32 cellular contexts compared by ENCODE assay signal in the genomic region with DNA sequence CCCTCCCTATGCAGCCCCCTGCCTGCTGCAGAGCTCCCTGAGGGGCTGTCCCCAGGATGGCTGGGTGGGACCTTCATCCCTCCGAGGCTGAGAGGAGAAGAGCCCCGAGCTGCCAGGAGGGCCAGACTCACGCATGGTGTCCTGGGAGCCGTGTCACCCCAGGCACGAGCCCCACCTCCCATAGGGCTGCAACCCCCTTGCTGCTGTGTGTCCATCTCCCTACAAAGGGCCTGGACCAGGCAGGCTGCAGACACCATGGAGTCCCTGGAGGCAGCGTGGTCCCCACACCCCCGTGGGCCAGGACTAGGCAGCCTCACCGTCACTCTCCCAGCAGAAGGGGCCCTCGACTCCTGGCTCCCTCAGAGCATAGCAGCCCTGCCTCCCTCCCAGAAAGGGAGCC. TPM values are rescaled to one million over a fixed set of nuclear protein-coding genes. Genes with fewer than 3 reads are reported as not detected.
DNase-seq lines count a peak whose midpoint lies in the region; ATAC-seq and TF ChIP-seq lines count a peak whose summit lies in the region.
"Had no signal": no experiment of that assay in that cellular context is flagged by ENCODE, and none has a peak within 500 bp of the region (broad histone marks: within the 10 kb centered on the region; RNA-seq: fewer than 3 reads in every experiment).

No MANE protein-coding gene starts in this region.

- H3K36me3 Mint-ChIP-seq in neural crest cell (ENCODE audit: low read depth): no peaks in the 10 kb centered on the region
- H3K36me3 Mint-ChIP-seq in activated CD8-positive, alpha-beta memory T cell treated with anti-CD3 and anti-CD28 coated beads, Interleukin-2, amount 10 ng/mL, durations not matched to agents 7 days and 5 days: peaks cover 7% of the 10 kb centered on the region

- peak overlapping the region in 51 of 59 donors; percentile 3 to 91 (median 78) for H3K27ac ChIP-seq in dorsolateral prefrontal cortex
- H3K27ac ChIP-seq: breast epithelium, psoas muscle, SJCRH30, thoracic aorta, VCaP had no signal

- H3K27ac Mint-ChIP-seq in stimulated activated naive CD8-positive, alpha-beta T cell treated with anti-CD3 and anti-CD28 coated beads, Interleukin-15, amount 100 ng/mL, for 72 hours: peak overlapping the region in 1 of 2 donors; percentile 91
- H3K27ac Mint-ChIP-seq in neural crest cell (ENCODE audit: unreplicated experiment): no peak overlapping the region
- no peak overlapping the region for H3K27ac Mint-ChIP-seq in activated CD8-positive, alpha-beta memory T cell treated with anti-CD3 and anti-CD28 coated beads, Interleukin-2, amount 10 ng/mL, durations not matched to agents 7 days and 5 days
- H3K27ac Mint-ChIP-seq: activated CD4-positive, alpha-beta T cell treated with anti-CD3 and anti-CD28 coated beads for 36 hours; activated CD8-positive, alpha-beta T cell treated with anti-CD3 and anti-CD28 coated beads for 36 hours; activated T-helper 2 cell treated with anti-CD3 and anti-CD28 coated beads, Interferon-gamma antibody, Interleukin-2, Interleukin-4, amounts not matched to agents 10 μg/mL and 5 μg/mL and 100 μg/mL, durations not matched to agents 14 hours and 24 hours and 36 hours; CD4-positive, alpha-beta T cell had no signal

- no peak for DNase-seq in stimulated activated naive CD8-positive, alpha-beta T cell treated with anti-CD3 and anti-CD28 coated beads, Interleukin-15, amount 100 ng/mL, for 72 hours
- DNase-seq in stimulated activated naive CD8-positive, alpha-beta T cell treated with anti-CD3 and anti-CD28 coated beads, Interleukin-15, Interleukin-2, amounts not matched to agents 100 U/mL and 50 U/mL, for 24 hours: no peak
- DNase-seq in dorsolateral prefrontal cortex (no peak), neural crest cell (ENCODE audit: low read depth, low spot score) (no peak), globus pallidus (ENCODE audit: low spot score) (no peak), NCI-H1436 treated with DMSO at 0.1 percent for 48 hours (lab: John Stamatoyannopoulos, UW) (no peak)
- no peak for DNase-seq in activated CD8-positive, alpha-beta memory T cell treated with anti-CD3 and anti-CD28 coated beads, Interleukin-2, amount 10 ng/mL, durations not matched to agents 7 days and 5 days
- DNase-seq: activated CD4-positive, alpha-beta T cell treated with anti-CD3 and anti-CD28 coated beads for 36 hours; activated CD8-positive, alpha-beta T cell treated with anti-CD3 and anti-CD28 coated beads for 36 hours; activated naive CD4-positive, alpha-beta T cell treated with anti-CD3 and anti-CD28 coated beads, Interleukin-2, amount 50 U/mL, for 16 hours; AML-193; CD4-positive, alpha-beta T cell; DMS79 treated with DMSO at 0.1 percent for 48 hours; effector CD8-positive, alpha-beta T cell; GF-D8; left ventricle myocardium superior; naive B cell; NCI-H1092; NCI-H1694 treated with DMSO at 0.1 percent for 48 hours; NCI-H446; NCI-H748 treated with DMSO at 0.1 percent for 48 hours; occipital lobe; psoas muscle; SJCRH30; stimulated activated CD4-positive, alpha-beta T cell treated with anti-CD3 and anti-CD28 coated beads, Interleukin-4, amount 100 ng/mL, for 24 hours; SW 1271; T-helper 9 cell had no signal

- CTCF ChIA-PET in activated CD8-positive, alpha-beta memory T cell treated with anti-CD3 and anti-CD28 coated beads, Interleukin-2, amount 10 ng/mL, durations not matched to agents 7 days and 5 days (lab: Charles Lee): interaction anchor here (1.5 kb wide), 1 partner anchor 136 kb away, joined by 3 read pairs; no protein-coding TSS in a partner anchor

- no peak overlapping the region for H3K4me3 Mint-ChIP-seq in stimulated activated naive CD8-positive, alpha-beta T cell treated with anti-CD3 and anti-CD28 coated beads, Interleukin-15, amount 100 ng/mL, for 72 hours
- H3K4me3 Mint-ChIP-seq in neural crest cell: peak overlapping the region; percentile 6
- H3K4me3 Mint-ChIP-seq in activated CD8-positive, alpha-beta memory T cell treated with anti-CD3 and anti-CD28 coated beads, Interleukin-2, amount 10 ng/mL, durations not matched to agents 7 days and 5 days: no peak overlapping the region
- H3K4me3 Mint-ChIP-seq: activated CD4-positive, alpha-beta T cell treated with anti-CD3 and anti-CD28 coated beads for 36 hours; activated CD8-positive, alpha-beta T cell treated with anti-CD3 and anti-CD28 coated beads for 36 hours; CD4-positive, alpha-beta T cell; naive B cell had no signal

- peak; percentile 26 for ATAC-seq in stimulated activated naive CD8-positive, alpha-beta T cell treated with anti-CD3 and anti-CD28 coated beads, Interleukin-15, amount 100 ng/mL, for 72 hours
- no peak for ATAC-seq in stimulated activated naive CD8-positive, alpha-beta T cell treated with anti-CD3 and anti-CD28 coated beads, Interleukin-15, Interleukin-2, amounts not matched to agents 100 U/mL and 50 U/mL, for 24 hours
- ATAC-seq in activated CD8-positive, alpha-beta memory T cell treated with anti-CD3 and anti-CD28 coated beads, Interleukin-2, amount 10 ng/mL, durations not matched to agents 7 days and 5 days: no peak
- no peak for ATAC-seq in HG03565 (IDR thresholded peaks at IDR 0.05; ENCODE audit: unreplicated experiment)
- ATAC-seq: activated CD8-positive, alpha-beta T cell treated with anti-CD3 and anti-CD28 coated beads for 36 hours; left ventricle myocardium superior had no signal

- intact Hi-C loops in dorsolateral prefrontal cortex (cut with DNase I): no loop called here

- no peaks in the 10 kb centered on the region for H3K9me3 Mint-ChIP-seq in stimulated activated naive CD8-positive, alpha-beta T cell treated with anti-CD3 and anti-CD28 coated beads, Interleukin-15, amount 100 ng/mL, for 72 hours
- no peaks in the 10 kb centered on the region for H3K9me3 Mint-ChIP-seq in neural crest cell
- H3K9me3 Mint-ChIP-seq in activated CD8-positive, alpha-beta memory T cell treated with anti-CD3 and anti-CD28 coated beads, Interleukin-2, amount 10 ng/mL, durations not matched to agents 7 days and 5 days (ENCODE audit: low read depth): no peaks in the 10 kb centered on the region
- H3K9me3 Mint-ChIP-seq: activated T-helper 2 cell treated with anti-CD3 and anti-CD28 coated beads, Interferon-gamma antibody, Interleukin-2, Interleukin-4, amounts not matched to agents 10 μg/mL and 5 μg/mL and 100 μg/mL, durations not matched to agents 14 hours and 24 hours and 36 hours; CD4-positive, alpha-beta T cell had no signal

- no peaks in the 10 kb centered on the region for H3K4me1 Mint-ChIP-seq in stimulated activated naive CD8-positive, alpha-beta T cell treated with anti-CD3 and anti-CD28 coated beads, Interleukin-15, amount 100 ng/mL, for 72 hours
- no peaks in the 10 kb centered on the region for H3K4me1 Mint-ChIP-seq in neural crest cell
- no peaks in the 10 kb centered on the region for H3K4me1 Mint-ChIP-seq in activated CD8-positive, alpha-beta memory T cell treated with anti-CD3 and anti-CD28 coated beads, Interleukin-2, amount 10 ng/mL, durations not matched to agents 7 days and 5 days
- H3K4me1 Mint-ChIP-seq: activated CD4-positive, alpha-beta T cell treated with anti-CD3 and anti-CD28 coated beads for 36 hours; naive B cell had no signal

- no peaks in the 10 kb centered on the region for H3K27me3 ChIP-seq in dorsolateral prefrontal cortex
- H3K27me3 ChIP-seq: breast epithelium, SJCRH30 had no signal

- peak overlapping the region in 4 of 59 donors; percentile 11 to 34 (median 20) for H3K4me3 ChIP-seq in dorsolateral prefrontal cortex
- H3K4me3 ChIP-seq: breast epithelium, psoas muscle, SJCRH30, thoracic aorta had no signal

- TF ChIP-seq CTCF in dorsolateral prefrontal cortex (IDR thresholded peaks at IDR 0.05 in 54 of 56, conservative IDR thresholded peaks at IDR 0.05 in 2 of 56; ENCODE audit: low read depth in 1 of 56, partially characterized antibody in 56 of 56): no peak
- no peak for TF ChIP-seq CTCF in neural crest cell (conservative IDR thresholded peaks at IDR 0.05)

- H3K27me3 Mint-ChIP-seq in stimulated activated naive CD8-positive, alpha-beta T cell treated with anti-CD3 and anti-CD28 coated beads, Interleukin-15, amount 100 ng/mL, for 72 hours: no peaks in the 10 kb centered on the region
- H3K27me3 Mint-ChIP-seq in neural crest cell (ENCODE audit: low read depth): no peaks in the 10 kb centered on the region
- H3K27me3 Mint-ChIP-seq in activated CD8-positive, alpha-beta memory T cell treated with anti-CD3 and anti-CD28 coated beads, Interleukin-2, amount 10 ng/mL, durations not matched to agents 7 days and 5 days: no peaks in the 10 kb centered on the region
- H3K27me3 Mint-ChIP-seq: activated CD4-positive, alpha-beta T cell treated with anti-CD3 and anti-CD28 coated beads for 36 hours; activated CD8-positive, alpha-beta T cell treated with anti-CD3 and anti-CD28 coated beads for 36 hours; CD4-positive, alpha-beta T cell; naive B cell had no signal

RNA-seq across cellular contexts. Expression of gene SEC16A, which starts 11.2 kb away (rescaled TPM):
- total RNA-seq in dorsolateral prefrontal cortex (10 to 100 TPM; 52.6 to 89.0 (median 68.2) TPM), neural crest cell (77.2 and 79.4 TPM in 2 replicates)
- 10 to 100 TPM; 88.0 to 96.7 TPM for total RNA-seq in activated CD8-positive, alpha-beta memory T cell treated with anti-CD3 and anti-CD28 coated beads, Interleukin-2, amount 10 ng/mL, durations not matched to agents 7 days and 5 days

RNA-seq across cellular contexts. Expression of gene NOTCH1, which starts 51.8 kb away (rescaled TPM):
- total RNA-seq in dorsolateral prefrontal cortex (10 to 100 TPM; 24.0 to 92.1 (median 38.8) TPM), neural crest cell (99.0 and 99.7 TPM in 2 replicates)
- total RNA-seq in activated CD8-positive, alpha-beta memory T cell treated with anti-CD3 and anti-CD28 coated beads, Interleukin-2, amount 10 ng/mL, durations not matched to agents 7 days and 5 days: 10 to 100 TPM; 67.3 to 73.5 TPM

RNA-seq across cellular contexts. Expression of gene INPP5E, which starts 54.4 kb away (rescaled TPM):
- total RNA-seq in dorsolateral prefrontal cortex (10 to 100 TPM; 16.7 to 35.7 (median 23.5) TPM), neural crest cell (28.7 and 29.6 TPM in 2 replicates)
- total RNA-seq in activated CD8-positive, alpha-beta memory T cell treated with anti-CD3 and anti-CD28 coated beads, Interleukin-2, amount 10 ng/mL, durations not matched to agents 7 days and 5 days: 10 to 100 TPM; 20.0 to 21.4 TPM
